In genomic region chr13:110629735-110630134, GRCh38 we compare ENCODE assay signal across 16 cellular contexts. TPM values are rescaled to one million over a fixed set of nuclear protein-coding genes. Genes with fewer than 3 reads are reported as not detected.
DNase-seq lines count a peak whose midpoint lies in the region; ATAC-seq and TF ChIP-seq lines count a peak whose summit lies in the region.
"Had no signal": no experiment of that assay in that cellular context is flagged by ENCODE, and none has a peak within 500 bp of the region (broad histone marks: within the 10 kb centered on the region; RNA-seq: fewer than 3 reads in every experiment).

No MANE protein-coding gene starts in this region.

- no peaks in the 10 kb centered on the region for H3K4me1 ChIP-seq in HEK293 (ENCODE audit: control insufficient read depth, insufficient read depth, low read length)
- H3K4me1 ChIP-seq: thyroid gland had no signal

- no peaks in the 10 kb centered on the region for H3K9me3 Mint-ChIP-seq in naive thymus-derived CD8-positive, alpha-beta T cell

- peak overlapping the region; percentile 91 for H3K27ac Mint-ChIP-seq in T-helper 17 cell
- H3K27ac Mint-ChIP-seq in naive thymus-derived CD8-positive, alpha-beta T cell = peak overlapping the region; percentile 25 to 83 (median 58)

- H3K4me1 Mint-ChIP-seq in T-helper 17 cell = peaks cover 37% of the 10 kb centered on the region
- H3K4me1 Mint-ChIP-seq in naive thymus-derived CD8-positive, alpha-beta T cell = peaks cover 31 to 61% (median 51%) of the 10 kb centered on the region in 4 donors

- H3K27ac ChIP-seq in HEK293 (ENCODE audit: extremely low read depth, low read depth, low read length) = no peak overlapping the region
- H3K27ac ChIP-seq: thyroid gland had no signal

- peaks cover 0 to 54% of the 10 kb centered on the region in 2 experiments; a peak in 2 of 3 replicates for H3K36me3 ChIP-seq in HEK293 (ENCODE audit: control insufficient read depth in 2 of 2, insufficient read depth in 1 of 2, low read length in 2 of 2)

- no peaks in the 10 kb centered on the region for H3K27me3 Mint-ChIP-seq in T-helper 17 cell
- H3K27me3 Mint-ChIP-seq in naive thymus-derived CD8-positive, alpha-beta T cell = no peaks in the 10 kb centered on the region

- CTCF ChIA-PET in HEK293 (lab: Yijun Ruan, JAX) = no interaction called here

- in situ Hi-C loops in GM13976 (cut with MboI; ENCODE audit: low sequenced_read_pairs, unreplicated experiment) = no loop called here

- POLR2A ChIA-PET in HEK293 (lab: Yijun Ruan, JAX) = no interaction called here
- POLR2A ChIA-PET in naive thymus-derived CD8-positive, alpha-beta T cell (lab: Charles Lee) = no interaction called here

- H3K36me3 Mint-ChIP-seq in T-helper 17 cell (ENCODE audit: low read depth) = peaks cover 6% of the 10 kb centered on the region
- H3K36me3 Mint-ChIP-seq in naive thymus-derived CD8-positive, alpha-beta T cell = peaks cover 0 to 63% (median 5%) of the 10 kb centered on the region in 3 donors

- no peak overlapping the region for H3K4me3 ChIP-seq in HEK293 (ENCODE audit: low read depth, low read length)
- H3K4me3 ChIP-seq: thyroid gland had no signal

- H3K9me3 ChIP-seq in HEK293 (ENCODE audit: control insufficient read depth, insufficient read depth, low read depth, low read length) (no peaks in the 10 kb centered on the region), T-helper 17 cell (ENCODE audit: control insufficient read depth, low read length, poor library complexity, severe bottlenecking) (no peaks in the 10 kb centered on the region)
- H3K9me3 ChIP-seq: thyroid gland had no signal

- no peak for TF ChIP-seq CTCF in HEK293 (tag by site-specific recombination; IDR thresholded peaks at IDR 0.05)
- no peak for TF ChIP-seq CTCF in GM13976 (IDR thresholded peaks at IDR 0.05; ENCODE audit: borderline replicate concordance, control extremely low read depth, extremely low read depth, insufficient read depth, missing control alignments)

- DNase-seq in T-helper 17 cell = peak in 1 of 3 donors; percentile 23
- DNase-seq in central memory CD4-positive, alpha-beta T cell = peak; percentile 47
- peak in 4 of 10 donors; percentile 9 to 47 (median 36) for DNase-seq in naive thymus-derived CD8-positive, alpha-beta T cell
- DNase-seq in nucleus accumbens (lab: John Stamatoyannopoulos, UW) = no peak
- no peak for DNase-seq in GM13976 (ENCODE audit: low spot score)
- DNase-seq: activated effector memory CD4-positive, alpha-beta T cell treated with Interleukin-2 at 50 U/mL for 16 hours; DMS79 treated with DMSO at 0.1 percent for 48 hours; left colon; NCI-H1694; NCI-H526; SIG-M5; T1000; thyroid gland had no signal

- peak overlapping the region; percentile 31 for H3K4me3 Mint-ChIP-seq in T-helper 17 cell
- H3K4me3 Mint-ChIP-seq in naive thymus-derived CD8-positive, alpha-beta T cell = peak overlapping the region in 1 of 10 donors; percentile 54

- ATAC-seq in T-helper 17 cell (peak; percentile 90), GM19463 (IDR thresholded peaks at IDR 0.05; ENCODE audit: unreplicated experiment) (no peak), GM19351 (IDR thresholded peaks at IDR 0.05; ENCODE audit: unreplicated experiment) (no peak)
- peak; percentile 60 to 82 for ATAC-seq in naive thymus-derived CD8-positive, alpha-beta T cell
- ATAC-seq: left colon had no signal

TF ChIP-seq in HEK293, 187 proteins besides CTCF, POLR2A, EP300 and RAD21:
- TF ChIP-seq ZFHX2 (tag by site-specific recombination; conservative IDR thresholded peaks at IDR 0.05) (peak; percentile 21; the same call in 1 of the 2 replicates), ZSCAN5A (tag by site-specific recombination; IDR thresholded peaks at IDR 0.05) (no peak)

RNA-seq across cellular contexts. Expression of gene NAXD, which starts 14.4 kb away (rescaled TPM):
- 10 to 100 TPM; 17.7 to 22.9 TPM for total RNA-seq in T-helper 17 cell
- 10 to 100 TPM; 34.3 to 38.1 TPM for total RNA-seq in naive thymus-derived CD8-positive, alpha-beta T cell
- 10 to 100 TPM; 10.4 to 26.9 (median 18.1) TPM for polyA plus RNA-seq in naive thymus-derived CD8-positive, alpha-beta T cell

Comparison
In these comparisons a context has a peak if more than half of its experiments do, and no peak if none do; other contexts are left out.
1. ATAC-seq: peak in T-helper 17 cell (single experiment) and naive thymus-derived CD8-positive, alpha-beta T cell (2 of 2); none in GM19463 (single experiment) and GM19351 (single experiment).